ENCODE assay signal across 20 cellular contexts in the genomic region with DNA sequence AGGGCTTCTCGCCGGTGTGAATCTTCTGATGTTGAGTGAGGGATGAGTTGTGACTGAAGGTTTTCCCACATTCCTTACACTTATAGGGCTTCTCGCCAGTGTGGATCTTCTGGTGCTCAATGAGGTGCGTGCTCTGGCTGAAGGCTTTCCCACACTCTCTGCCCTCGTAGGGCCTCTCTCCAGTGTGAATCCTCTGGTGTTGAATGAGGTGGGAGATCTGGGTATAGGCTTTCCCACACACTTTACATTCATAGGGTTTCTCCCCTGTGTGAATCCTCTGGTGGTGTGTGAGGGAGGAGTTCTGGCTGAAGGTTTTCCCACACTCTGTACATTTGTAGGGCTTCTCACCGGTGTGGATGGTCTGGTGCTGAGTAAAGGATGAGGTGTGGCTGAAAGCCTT. TPM values are rescaled to one million over a fixed set of nuclear protein-coding genes. Genes with fewer than 3 reads are reported as not detected.
DNase-seq lines count a peak whose midpoint lies in the region; ATAC-seq, FAIRE-seq and TF ChIP-seq lines count a peak whose summit lies in the region.
"Had no signal": no experiment of that assay in that cellular context is flagged by ENCODE, and none has a peak within 500 bp of the region (broad histone marks: within the 10 kb centered on the region; RNA-seq: fewer than 3 reads in every experiment).

No MANE protein-coding gene starts in this region.

- peaks cover 7% of the 10 kb centered on the region for H3K36me3 Mint-ChIP-seq in chondrocyte (ENCODE audit: low read depth)
- H3K36me3 Mint-ChIP-seq: CD4-positive, CD25-positive, alpha-beta regulatory T cell; CD8-positive, alpha-beta memory T cell had no signal

- H3K4me1 Mint-ChIP-seq in stimulated activated naive CD8-positive, alpha-beta T cell treated with anti-CD3 and anti-CD28 coated beads, Interleukin-15, amount 100 ng/mL, for 72 hours, result no peaks in the 10 kb centered on the region
- no peaks in the 10 kb centered on the region for H3K4me1 Mint-ChIP-seq in chondrocyte (ENCODE audit: low read depth)
- H3K4me1 Mint-ChIP-seq: B cell; CD4-positive, CD25-positive, alpha-beta regulatory T cell; CD8-positive, alpha-beta memory T cell had no signal

- H3K27me3 Mint-ChIP-seq in stimulated activated naive CD8-positive, alpha-beta T cell treated with anti-CD3 and anti-CD28 coated beads, Interleukin-15, amount 100 ng/mL, for 72 hours, result no peaks in the 10 kb centered on the region
- no peaks in the 10 kb centered on the region for H3K27me3 Mint-ChIP-seq in chondrocyte (ENCODE audit: low read depth)

- peaks cover 86% of the 10 kb centered on the region for H3K9me3 ChIP-seq in A549
- H3K9me3 ChIP-seq in HCT116 (ENCODE audit: control insufficient read depth in 1 of 2, insufficient read depth in 1 of 2, low read depth in 1 of 2, low read length in 2 of 2), result peaks cover 24 to 25% of the 10 kb centered on the region in 2 experiments; a peak in 2 of 4 replicates
- H3K9me3 ChIP-seq in K562 (replicated peaks; ENCODE audit: control insufficient read depth, insufficient read depth, low read depth, low read length), result peaks cover 19% of the 10 kb centered on the region
- peaks cover 22 to 27% (median 24%) of the 10 kb centered on the region in 5 donors for H3K9me3 ChIP-seq in subcutaneous abdominal adipose tissue (ENCODE audit: control insufficient read depth in 5 of 5, low read length in 5 of 5)

- no peaks in the 10 kb centered on the region for H3K4me1 ChIP-seq in A549
- H3K4me1 ChIP-seq in HCT116 (ENCODE audit: control insufficient read depth in 1 of 2, insufficient read depth in 2 of 2, low read length in 2 of 2), result no peaks in the 10 kb centered on the region
- no peaks in the 10 kb centered on the region; a peak in 2 of 5 replicates for H3K4me1 ChIP-seq in K562 (replicated peaks in 1 of 2; ENCODE audit: control insufficient read depth in 2 of 2, insufficient read depth in 2 of 2, low read length in 2 of 2)
- H3K4me1 ChIP-seq in subcutaneous abdominal adipose tissue (ENCODE audit: control insufficient read depth in 5 of 5, insufficient read depth in 5 of 5, low read length in 5 of 5), result peaks cover 0 to 17% (median 0%) of the 10 kb centered on the region in 5 donors
- H3K4me1 ChIP-seq: HAP-1 had no signal

- no peaks in the 10 kb centered on the region for H4K20me1 ChIP-seq in HCT116 (ENCODE audit: insufficient read depth)
- no peaks in the 10 kb centered on the region for H4K20me1 ChIP-seq in K562 (replicated peaks; ENCODE audit: control insufficient read depth, insufficient read depth, low read length)

- TF ChIP-seq CTCF in A549 (IDR thresholded peaks at IDR 0.05) (no peak), HCT116 (IDR thresholded peaks at IDR 0.05 in 2 of 3, conservative IDR thresholded peaks at IDR 0.05 in 1 of 3; ENCODE audit: borderline replicate concordance in 1 of 3, insufficient read depth in 1 of 3, low read depth in 2 of 3, low read length in 2 of 3) (no peak), K562 (IDR thresholded peaks at IDR 0.05 in 2 of 3, conservative IDR thresholded peaks at IDR 0.05 in 1 of 3; ENCODE audit: insufficient read depth in 2 of 3, low read depth in 1 of 3, low read length in 3 of 3) (no peak), chondrocyte (IDR thresholded peaks at IDR 0.05) (no peak)

- no peak for TF ChIP-seq POLR2A in A549 (IDR thresholded peaks at IDR 0.05; ENCODE audit: low read length)
- TF ChIP-seq POLR2A in HCT116 (IDR thresholded peaks at IDR 0.05; ENCODE audit: borderline replicate concordance, extremely low read depth, insufficient read depth, insufficient read length), result no peak
- TF ChIP-seq POLR2A in K562 (conservative IDR thresholded peaks at IDR 0.05), result no peak

- WGBS in A549 (ENCODE audit: missing lambda C conversion rate), result 46% methylated on average over 6 of the region's 6 CpGs
- 9% methylated on average over 6 of the region's 6 CpGs for WGBS in K562 (ENCODE audit: insufficient coverage, low coverage, missing lambda C conversion rate)

- no peak overlapping the region for H3K4me3 ChIP-seq in A549
- no peak overlapping the region for H3K4me3 ChIP-seq in HCT116 (replicated peaks in 1 of 2; ENCODE audit: low read depth in 1 of 2, low read length in 2 of 2)
- no peak overlapping the region for H3K4me3 ChIP-seq in K562
- peak overlapping the region in 4 of 5 donors; percentile 1 to 51 (median 42) for H3K4me3 ChIP-seq in subcutaneous abdominal adipose tissue (ENCODE audit: low read depth in 1 of 5, low read length in 5 of 5)
- H3K4me3 ChIP-seq: GM23248, HAP-1 had no signal

- H3K4me3 Mint-ChIP-seq in stimulated activated naive CD8-positive, alpha-beta T cell treated with anti-CD3 and anti-CD28 coated beads, Interleukin-15, amount 100 ng/mL, for 72 hours, result no peak overlapping the region
- no peak overlapping the region for H3K4me3 Mint-ChIP-seq in chondrocyte (ENCODE audit: unreplicated experiment)
- H3K4me3 Mint-ChIP-seq: B cell; CD4-positive, CD25-positive, alpha-beta regulatory T cell; HFFc6 had no signal

- no peak for TF ChIP-seq EP300 in A549 (IDR thresholded peaks at IDR 0.05)
- TF ChIP-seq EP300 in K562 (IDR thresholded peaks at IDR 0.05; ENCODE audit: low read length), result no peak

- H2AFZ ChIP-seq in HCT116 (ENCODE audit: low read depth, low read length, poor library complexity, severe bottlenecking), result no peak overlapping the region
- no peak overlapping the region for H2AFZ ChIP-seq in K562 (ENCODE audit: low read depth, low read length)
- H2AFZ ChIP-seq: GM23248 had no signal

- peaks cover 0 to 24% of the 10 kb centered on the region in 2 donors for H3K9me3 Mint-ChIP-seq in stimulated activated naive CD8-positive, alpha-beta T cell treated with anti-CD3 and anti-CD28 coated beads, Interleukin-15, amount 100 ng/mL, for 72 hours
- H3K9me3 Mint-ChIP-seq in chondrocyte (ENCODE audit: low read depth), result peaks cover 39% of the 10 kb centered on the region

- no peaks in the 10 kb centered on the region for H3K27me3 ChIP-seq in HCT116 (ENCODE audit: insufficient read depth, low read length)
- no peaks in the 10 kb centered on the region; a peak in 1 of 5 replicates for H3K27me3 ChIP-seq in K562 (ENCODE audit: control insufficient read depth in 2 of 2, insufficient read depth in 2 of 2, low read length in 2 of 2)
- peaks cover 0 to 14% (median 0%) of the 10 kb centered on the region in 5 donors for H3K27me3 ChIP-seq in subcutaneous abdominal adipose tissue (ENCODE audit: control insufficient read depth in 5 of 5, insufficient read depth in 4 of 5, low read length in 5 of 5)

- H3K27ac ChIP-seq in A549 (no peak overlapping the region), HCT116 (ENCODE audit: low read depth, low read length) (no peak overlapping the region), K562 (ENCODE audit: extremely low read depth, low read depth, low read length) (no peak overlapping the region), subcutaneous abdominal adipose tissue (ENCODE audit: low read depth, low read length) (no peak overlapping the region)
- H3K27ac ChIP-seq: GM23248 had no signal

- no peak overlapping the region for H3K9ac ChIP-seq in HCT116 (ENCODE audit: low read length)
- H3K9ac ChIP-seq in K562 (ENCODE audit: insufficient read depth in 1 of 2, low read depth in 2 of 2, low read length in 2 of 2), result no peak overlapping the region
- peak overlapping the region in 1 of 5 donors; percentile 100 for H3K9ac ChIP-seq in subcutaneous abdominal adipose tissue (ENCODE audit: low read length in 5 of 5)
- H3K9ac ChIP-seq: GM23248 had no signal

- no peak for FAIRE-seq in A549 (lab: Jason Lieb, UNC)
- FAIRE-seq in K562 (lab: Jason Lieb, UNC), result no peak
- FAIRE-seq: D721Med, G401.6, GM12892, GM18507 had no signal

- intact Hi-C loops in HCT116 (cut with micrococcal nuclease), result no loop called here
- intact Hi-C loops in K562 (cut with micrococcal nuclease), result no loop called here

- no peaks in the 10 kb centered on the region for H3K9me1 ChIP-seq in K562 (ENCODE audit: control insufficient read depth, insufficient read depth, low read length)

- CTCF ChIA-PET in A549 (lab: Yijun Ruan, JAX) (interaction anchor here (1.3 to 1.4 kb wide), 2 partner anchors 74 to 122 kb away, joined by 4 to 5 read pairs; no protein-coding TSS in a partner anchor), HCT116 (lab: Charles Lee) (no interaction called here), K562 (lab: Yijun Ruan, JAX; ENCODE audit: low intra/inter-chr PET ratio) (no interaction called here)

- no TSS peak for BruUV-seq in HCT116 (replicated peaks; lab: Mats Ljungman, UMichigan)
- no TSS peak for BruUV-seq in K562 (replicated peaks; lab: Mats Ljungman, UMichigan)

- no peak for TF ChIP-seq RAD21 in A549 (conservative IDR thresholded peaks at IDR 0.05 in 1 of 2, IDR thresholded peaks at IDR 0.05 in 1 of 2)
- no peak for TF ChIP-seq RAD21 in HCT116 (IDR thresholded peaks at IDR 0.05; ENCODE audit: low read depth)
- no peak for TF ChIP-seq RAD21 in K562 (CRISPR knock-in tag; conservative IDR thresholded peaks at IDR 0.05 in 1 of 2, IDR thresholded peaks at IDR 0.05 in 1 of 2)

- ATAC-seq in A549 (no peak), HCT116 (no peak), K562 (no peak), HG03135 (IDR thresholded peaks at IDR 0.05; ENCODE audit: unreplicated experiment) (no peak)
- no peak for ATAC-seq in stimulated activated naive CD8-positive, alpha-beta T cell treated with anti-CD3 and anti-CD28 coated beads, Interleukin-15, amount 100 ng/mL, for 72 hours

- in situ Hi-C loops in K562 (cut with MboI), result no loop called here

- RAD21 ChIA-PET in HCT116 (lab: Charles Lee; ENCODE audit: low non-redundant PET in 1 of 2, low total read pairs in 2 of 2, uncharacterized antibody in 2 of 2, unreplicated experiment in 2 of 2), result no interaction called here

- H3K9me2 ChIP-seq in HCT116 (ENCODE audit: insufficient read depth), result no peaks in the 10 kb centered on the region

- POLR2A ChIA-PET in A549 (lab: Yijun Ruan, JAX) (no interaction called here), HCT116 (lab: Charles Lee) (no interaction called here), K562 (lab: Yijun Ruan, JAX) (no interaction called here)

- H3K4me2 ChIP-seq in A549 (no peak overlapping the region), HCT116 (ENCODE audit: low read length) (no peak overlapping the region), K562 (ENCODE audit: insufficient read depth, low read length) (no peak overlapping the region)

- H3K27ac Mint-ChIP-seq in stimulated activated naive CD8-positive, alpha-beta T cell treated with anti-CD3 and anti-CD28 coated beads, Interleukin-15, amount 100 ng/mL, for 72 hours, result no peak overlapping the region
- H3K27ac Mint-ChIP-seq in chondrocyte (ENCODE audit: unreplicated experiment), result no peak overlapping the region
- H3K27ac Mint-ChIP-seq: B cell; CD4-positive, CD25-positive, alpha-beta regulatory T cell; CD8-positive, alpha-beta memory T cell; HFFc6 had no signal

- no peaks in the 10 kb centered on the region for H3K36me3 ChIP-seq in HCT116 (ENCODE audit: control insufficient read depth in 1 of 2, insufficient read depth in 2 of 2, low read length in 2 of 2)
- no peaks in the 10 kb centered on the region for H3K36me3 ChIP-seq in K562 (ENCODE audit: control insufficient read depth, insufficient read depth, low read length)
- peaks cover 0 to 5% (median 0%) of the 10 kb centered on the region in 5 donors for H3K36me3 ChIP-seq in subcutaneous abdominal adipose tissue (ENCODE audit: control insufficient read depth in 5 of 5, insufficient read depth in 5 of 5, low read length in 5 of 5)
- H3K36me3 ChIP-seq: HAP-1 had no signal

- H3K79me2 ChIP-seq in HCT116 (ENCODE audit: insufficient read depth, low read length) (no peaks in the 10 kb centered on the region), K562 (ENCODE audit: control insufficient read depth, insufficient read depth, low read length) (no peaks in the 10 kb centered on the region)

- DNase-seq in A549 (ENCODE audit: low read depth in 1 of 2, low spot score in 1 of 2) (no peak), HCT116 (ENCODE audit: low read depth, low spot score) (no peak), K562 (ENCODE audit: extremely low read depth in 1 of 4, low spot score in 3 of 4) (no peak), chondrocyte (ENCODE audit: low spot score) (no peak)
- no peak for DNase-seq in stimulated activated naive CD8-positive, alpha-beta T cell treated with anti-CD3 and anti-CD28 coated beads, Interleukin-15, amount 100 ng/mL, for 72 hours
- DNase-seq: 8988T; C1 segment of cervical spinal cord; CD4-positive, CD25-positive, alpha-beta regulatory T cell; CD8-positive, alpha-beta memory T cell; COR-L47; GM23248; HFFc6 had no signal

RNA-seq across cellular contexts. Expression of gene ZNF473, which starts 33.2 kb away (rescaled TPM):
- polyA plus RNA-seq in A549 (2011; rRNA removed) (17.0 and 20.0 TPM in 2 replicates), A549 (2017; fragmentation: RNase III; extraction: RNeasy Plus Mini Kit Qiagen cat#74134 plus additional on column Dnase treatment) (6.2 to 6.9 TPM (median 6.8 TPM) in 3 replicates), K562 (2011; rRNA removed) (20.8 and 27.9 TPM in 2 replicates), K562 (2014; fragmentation: Illumina TruSeq; extraction: Trizol) (26.1 and 30.0 TPM in 2 replicates), K562 (2014; fragmentation: Nextera tagmentation; extraction: Ambion mirVana) (10 to 100 TPM in 1 of 2 experiments, 1 to 10 TPM in 1; 8.2 to 34.0 TPM), K562 (2014; rRNA removed) (19.2 and 19.7 TPM in 2 replicates)
- 5.6 and 5.9 TPM in 2 replicates for polyA plus RNA-seq in A549 (2012; cell fraction: cytosol; rRNA removed)
- polyA plus RNA-seq in A549 (2012; cell fraction: nucleus; rRNA removed), result 8.8 and 9.0 TPM in 2 replicates
- polyA minus RNA-seq in A549 (2011; rRNA and poly(A)+ RNA removed), result 33.4 and 37.4 TPM in 2 replicates
- total RNA-seq in HCT116 (2021; ENCODE audit: unreplicated experiment) (19.8 TPM), K562 (2014; rRNA removed) (24.0 and 27.6 TPM in 2 replicates), K562 (2014; rRNA removed; fragmentation: Illumina TruSeq; extraction: Trizol) (31.0 and 31.6 TPM in 2 replicates), K562 (2015; rRNA removed; fragmentation: Illumina TruSeq; extraction: Trizol) (30.8 and 32.0 TPM in 2 replicates), K562 (2021) (28.5 and 33.9 TPM in 2 replicates), chondrocyte (7.0 to 7.3 TPM (median 7.0 TPM) in 3 replicates)
- 8.7 and 12.7 TPM in 2 replicates for polyA plus RNA-seq in HCT116 (2012)
- total RNA-seq in K562 (2011; cell fraction: chromatin; rRNA removed; ENCODE audit: low replicate concordance), result 62.3 and 79.4 TPM in 2 replicates
- 43.7 and 50.0 TPM in 2 replicates for total RNA-seq in K562 (2011; cell fraction: nucleolus; rRNA removed)
- 58.1 and 66.7 TPM in 2 replicates for total RNA-seq in K562 (2011; cell fraction: nucleoplasm; rRNA removed)
- 13.4 TPM in 2 replicates for polyA plus RNA-seq in K562 (2011; cell fraction: cytosol; rRNA removed)
- 34.3 and 42.1 TPM in 2 replicates for polyA plus RNA-seq in K562 (2011; cell fraction: nucleus; rRNA removed)
- 15.3 and 16.4 TPM in 2 replicates for polyA plus RNA-seq in K562 (2012)
- polyA minus RNA-seq in K562 (2011; rRNA and poly(A)+ RNA removed), result 39.3 and 45.2 TPM in 2 replicates
- polyA minus RNA-seq in K562 (2011; cell fraction: cytosol; rRNA and poly(A)+ RNA removed), result 11.9 and 21.9 TPM in 2 replicates
- polyA minus RNA-seq in K562 (2011; cell fraction: nucleus; rRNA and poly(A)+ RNA removed), result 21.1 and 29.0 TPM in 2 replicates

RNA-seq across cellular contexts. Expression of gene VRK3, which starts 33.9 kb away (rescaled TPM):
- polyA plus RNA-seq in A549 (2011; rRNA removed) (37.4 and 45.2 TPM in 2 replicates), A549 (2017; fragmentation: RNase III; extraction: RNeasy Plus Mini Kit Qiagen cat#74134 plus additional on column Dnase treatment) (33.3 to 35.4 TPM (median 35.2 TPM) in 3 replicates), K562 (2011; rRNA removed) (42.8 and 45.3 TPM in 2 replicates), K562 (2014; fragmentation: Illumina TruSeq; extraction: Trizol) (79.4 and 94.3 TPM in 2 replicates), K562 (2014; fragmentation: Nextera tagmentation; extraction: Ambion mirVana) (10 to 100 TPM; 33.3 to 55.9 TPM), K562 (2014; rRNA removed) (25.6 and 35.9 TPM in 2 replicates)
- 28.5 and 33.6 TPM in 2 replicates for polyA plus RNA-seq in A549 (2012; cell fraction: cytosol; rRNA removed)
- polyA plus RNA-seq in A549 (2012; cell fraction: nucleus; rRNA removed), result 33.2 and 36.8 TPM in 2 replicates
- 32.7 and 35.7 TPM in 2 replicates for polyA minus RNA-seq in A549 (2011; rRNA and poly(A)+ RNA removed)
- total RNA-seq in HCT116 (2021; ENCODE audit: unreplicated experiment) (44.0 TPM), K562 (2014; rRNA removed) (32.7 and 34.8 TPM in 2 replicates), K562 (2014; rRNA removed; fragmentation: Illumina TruSeq; extraction: Trizol) (43.3 and 49.8 TPM in 2 replicates), K562 (2015; rRNA removed; fragmentation: Illumina TruSeq; extraction: Trizol) (42.9 TPM in 2 replicates), K562 (2021) (49.7 and 54.4 TPM in 2 replicates), chondrocyte (21.0 to 21.9 TPM (median 21.1 TPM) in 3 replicates)
- 34.8 and 37.9 TPM in 2 replicates for polyA plus RNA-seq in HCT116 (2012)
- 91.2 and 165 TPM in 2 replicates for total RNA-seq in K562 (2011; cell fraction: chromatin; rRNA removed; ENCODE audit: low replicate concordance)
- total RNA-seq in K562 (2011; cell fraction: nucleolus; rRNA removed), result 66.3 and 85.0 TPM in 2 replicates
- 86.5 and 113 TPM in 2 replicates for total RNA-seq in K562 (2011; cell fraction: nucleoplasm; rRNA removed)
- 34.7 and 47.2 TPM in 2 replicates for polyA plus RNA-seq in K562 (2011; cell fraction: cytosol; rRNA removed)
- polyA plus RNA-seq in K562 (2011; cell fraction: nucleus; rRNA removed), result 43.9 and 50.7 TPM in 2 replicates
- 57.4 and 62.2 TPM in 2 replicates for polyA plus RNA-seq in K562 (2012)
- polyA minus RNA-seq in K562 (2011; rRNA and poly(A)+ RNA removed), result 23.6 and 24.3 TPM in 2 replicates
- polyA minus RNA-seq in K562 (2011; cell fraction: cytosol; rRNA and poly(A)+ RNA removed), result 15.4 and 22.8 TPM in 2 replicates
- polyA minus RNA-seq in K562 (2011; cell fraction: nucleus; rRNA and poly(A)+ RNA removed), result 21.0 and 35.8 TPM in 2 replicates

Comparison
In these comparisons a context has a peak if more than half of its experiments do, and no peak if none do; other contexts are left out.
1. H3K4me3 ChIP-seq: peak in subcutaneous abdominal adipose tissue (4 of 5); none in A549 (single experiment), HCT116 (0 of 2) and K562 (single experiment).
2. Of the 35 proteins assayed by ChIP-seq in both K562 and A549: peak only in K562: none; only in A549: KDM1A; in both: none; in neither: 34.